16 cellular contexts compared by ENCODE assay signal in the genomic region with DNA sequence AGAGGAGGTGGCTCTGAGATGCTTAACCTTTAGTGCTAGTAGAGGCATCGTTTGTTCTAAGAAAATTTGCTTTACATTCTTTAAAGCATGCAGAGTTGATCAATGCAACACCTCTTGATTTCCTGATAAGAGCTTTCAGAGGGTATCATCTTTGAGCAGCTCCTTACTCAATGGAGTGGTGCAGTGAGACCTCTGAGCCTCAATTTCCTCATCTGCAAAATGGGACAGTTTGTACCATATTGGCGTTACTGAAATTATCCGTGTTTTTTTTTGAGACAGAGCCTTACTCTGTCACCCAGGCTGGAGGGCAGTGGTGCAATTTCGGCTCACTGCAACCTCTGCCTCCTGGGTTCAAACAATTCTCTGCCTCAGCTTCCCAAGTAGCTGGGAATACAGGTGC. TPM values are rescaled to one million over a fixed set of nuclear protein-coding genes. Genes with fewer than 3 reads are reported as not detected.
DNase-seq lines count a peak whose midpoint lies in the region; ATAC-seq, FAIRE-seq and TF ChIP-seq lines count a peak whose summit lies in the region.
"Had no signal": no experiment of that assay in that cellular context is flagged by ENCODE, and none has a peak within 500 bp of the region (broad histone marks: within the 10 kb centered on the region; RNA-seq: fewer than 3 reads in every experiment).

No MANE protein-coding gene starts in this region.

- H3K4me2 ChIP-seq in endothelial cell of umbilical vein (ENCODE audit: insufficient read depth, low read length), result no peak overlapping the region

- H3K4me3 ChIP-seq in endothelial cell of umbilical vein (replicated peaks in 1 of 3; ENCODE audit: insufficient read depth in 1 of 3, low read depth in 1 of 3, low read length in 3 of 3) (no peak overlapping the region), dorsolateral prefrontal cortex (no peak overlapping the region)
- H3K4me3 ChIP-seq: A549, GM12878 had no signal

- intact Hi-C loops in CD4-positive, alpha-beta T cell (cut with DNase I, micrococcal nuclease), result loop anchor here in 1 of 2 experiments (5.0 kb wide), 2 partner anchors 117 to 523 kb away; partner anchors contain the start of genes EXOSC7, TCAIM and ZDHHC3
- intact Hi-C loops in endothelial cell of umbilical vein (cut with micrococcal nuclease), result loop anchor here (2.0 kb wide), 1 partner anchor 521 kb away; the partner anchor contains the start of gene TCAIM
- intact Hi-C loops in dorsolateral prefrontal cortex (cut with DNase I), result loop anchor here (2.0 to 10.0 kb wide), 5 partner anchors 97 to 525 kb away; partner anchors contain the start of genes EXOSC7 (in 1 of the 2), KIAA1143 (in 1 of the 2), KIF15 (in 1 of the 2) and TCAIM (in 1 of the 2)

- no peak for TF ChIP-seq CTCF in CD4-positive, alpha-beta T cell (IDR thresholded peaks at IDR 0.05)
- no peak for TF ChIP-seq CTCF in RWPE1 (conservative IDR thresholded peaks at IDR 0.05; ENCODE audit: low read depth)
- TF ChIP-seq CTCF in endothelial cell of umbilical vein (IDR thresholded peaks at IDR 0.05; ENCODE audit: extremely low read depth in 1 of 2, insufficient read depth in 1 of 2, low read depth in 1 of 2, low read length in 2 of 2), result no peak
- TF ChIP-seq CTCF in progenitor cell of endocrine pancreas (IDR thresholded peaks at IDR 0.05; ENCODE audit: unreplicated experiment), result no peak
- no peak for TF ChIP-seq CTCF in dorsolateral prefrontal cortex (IDR thresholded peaks at IDR 0.05 in 54 of 56, conservative IDR thresholded peaks at IDR 0.05 in 2 of 56; ENCODE audit: low read depth in 1 of 56, partially characterized antibody in 56 of 56)

- no peak overlapping the region for H2AFZ ChIP-seq in endothelial cell of umbilical vein (ENCODE audit: low read depth, low read length)

- no peak overlapping the region for H3K27ac ChIP-seq in CD4-positive, alpha-beta T cell (ENCODE audit: low read depth, low read length)
- H3K27ac ChIP-seq in RWPE1 (peak overlapping the region; percentile 86; the same call in 1 of the 2 replicates), endothelial cell of umbilical vein (ENCODE audit: insufficient read depth, low read depth, low read length) (no peak overlapping the region), dorsolateral prefrontal cortex (no peak overlapping the region)
- H3K27ac ChIP-seq: A549 had no signal

- DNase-seq in CD4-positive, alpha-beta T cell, result no peak
- DNase-seq in RWPE1 (ENCODE audit: low spot score) (no peak), endothelial cell of umbilical vein (ENCODE audit: low read depth, low spot score) (no peak), progenitor cell of endocrine pancreas (ENCODE audit: low spot score, unreplicated experiment) (no peak), dorsolateral prefrontal cortex (no peak), SHP77 treated with DMSO at 0.1 percent for 48 hours (lab: John Stamatoyannopoulos, UW) (no peak)
- DNase-seq: DMS79, GOT3, H9 had no signal

- peak; percentile 59 for FAIRE-seq in endothelial cell of umbilical vein (lab: Jason Lieb, UNC)
- FAIRE-seq: A549, GM12878 had no signal

- H3K9ac ChIP-seq in endothelial cell of umbilical vein (replicated peaks; ENCODE audit: extremely low read depth, insufficient read depth, low read length), result no peak overlapping the region

- no peaks in the 10 kb centered on the region for H3K36me3 ChIP-seq in endothelial cell of umbilical vein (ENCODE audit: control insufficient read depth in 2 of 2, extremely low read depth in 1 of 2, insufficient read depth in 2 of 2, low read length in 2 of 2)

- no TSS peak for BruUV-seq in endothelial cell of umbilical vein (replicated peaks; lab: Mats Ljungman, UMichigan)

- H3K79me2 ChIP-seq in endothelial cell of umbilical vein (ENCODE audit: control insufficient read depth, insufficient read depth, low read length), result peaks cover 6% of the 10 kb centered on the region

- peaks cover under 1% of the 10 kb centered on the region for H3K36me3 Mint-ChIP-seq in CD4-positive, alpha-beta T cell (ENCODE audit: low read depth)
- no peaks in the 10 kb centered on the region for H3K36me3 Mint-ChIP-seq in progenitor cell of endocrine pancreas (ENCODE audit: insufficient read depth)

- POLR2A ChIA-PET in CD4-positive, alpha-beta T cell (lab: Charles Lee), result no interaction called here
- POLR2A ChIA-PET in RWPE1 (lab: Yijun Ruan, JAX; ENCODE audit: low non-redundant PET) (no interaction called here), endothelial cell of umbilical vein (lab: Charles Lee) (no interaction called here)

- TF ChIP-seq POLR2A in endothelial cell of umbilical vein (IDR thresholded peaks at IDR 0.05; ENCODE audit: low read depth, low read length), result no peak

- H3K27me3 Mint-ChIP-seq in CD4-positive, alpha-beta T cell, result no peaks in the 10 kb centered on the region
- H3K27me3 Mint-ChIP-seq in progenitor cell of endocrine pancreas, result no peaks in the 10 kb centered on the region

- peaks cover 34% of the 10 kb centered on the region for H3K4me1 Mint-ChIP-seq in CD4-positive, alpha-beta T cell (ENCODE audit: low read depth)
- H3K4me1 Mint-ChIP-seq in progenitor cell of endocrine pancreas (ENCODE audit: low read depth), result peaks cover 6% of the 10 kb centered on the region

- no peaks in the 10 kb centered on the region for H3K9me3 ChIP-seq in CD4-positive, alpha-beta T cell (ENCODE audit: control insufficient read depth, low read length)
- no peaks in the 10 kb centered on the region for H3K9me3 ChIP-seq in endothelial cell of umbilical vein (replicated peaks; ENCODE audit: control insufficient read depth, insufficient read depth, low read length)
- H3K9me3 ChIP-seq: A549 had no signal

- no peaks in the 10 kb centered on the region for H3K27me3 ChIP-seq in CD4-positive, alpha-beta T cell (ENCODE audit: control insufficient read depth, insufficient read depth, low read length)
- H3K27me3 ChIP-seq in endothelial cell of umbilical vein (ENCODE audit: control insufficient read depth in 2 of 2, insufficient read depth in 2 of 2, low read length in 2 of 2), result no peaks in the 10 kb centered on the region
- H3K27me3 ChIP-seq in dorsolateral prefrontal cortex, result no peaks in the 10 kb centered on the region

- H3K27ac Mint-ChIP-seq in CD4-positive, alpha-beta T cell, result peak overlapping the region; percentile 54
- no peak overlapping the region for H3K27ac Mint-ChIP-seq in progenitor cell of endocrine pancreas

- peaks cover 7% of the 10 kb centered on the region for H3K4me1 ChIP-seq in endothelial cell of umbilical vein (ENCODE audit: control insufficient read depth, extremely low read depth, insufficient read depth, low read length)

- H3K9me3 Mint-ChIP-seq in CD4-positive, alpha-beta T cell, result no peaks in the 10 kb centered on the region
- H3K9me3 Mint-ChIP-seq in progenitor cell of endocrine pancreas (ENCODE audit: low read depth), result no peaks in the 10 kb centered on the region
- H3K9me3 Mint-ChIP-seq: CD14-positive monocyte, H9 had no signal

- H3K9me1 ChIP-seq in endothelial cell of umbilical vein (replicated peaks; ENCODE audit: control insufficient read depth, extremely low read depth, insufficient read depth, low read length), result no peaks in the 10 kb centered on the region

- no peaks in the 10 kb centered on the region for H4K20me1 ChIP-seq in endothelial cell of umbilical vein (replicated peaks; ENCODE audit: control insufficient read depth, extremely low read depth, insufficient read depth, low read length)

- ATAC-seq in CD4-positive, alpha-beta T cell (ENCODE audit: poor library complexity), result no peak
- no peak for ATAC-seq in HG02970 (IDR thresholded peaks at IDR 0.05; ENCODE audit: low FRiP score, unreplicated experiment)
- ATAC-seq: A549, GM12878 had no signal

- CTCF ChIA-PET in CD4-positive, alpha-beta T cell (lab: Charles Lee), result no interaction called here
- CTCF ChIA-PET in RWPE1 (lab: Yijun Ruan, JAX), result no interaction called here
- CTCF ChIA-PET in endothelial cell of umbilical vein (lab: Charles Lee), result interaction anchor here (1.2 to 1.4 kb wide), 2 partner anchors 55 to 98 kb away, joined by 3 read pairs; partner anchors contain the start of genes KIAA1143 and KIF15

- dilution Hi-C loops in endothelial cell of umbilical vein (cut with MboI; ENCODE audit: extremely low pct_ligation_motif_present, low sequenced_read_pairs), result no loop called here

- peak overlapping the region; percentile 69 for H3K4me3 Mint-ChIP-seq in CD4-positive, alpha-beta T cell
- H3K4me3 Mint-ChIP-seq in progenitor cell of endocrine pancreas (ENCODE audit: low read depth), result peak overlapping the region; percentile 24

TF ChIP-seq in endothelial cell of umbilical vein, 7 proteins besides CTCF, POLR2A, EP300 and RAD21 (continues in another document):
- TF ChIP-seq MYC (IDR thresholded peaks at IDR 0.05; ENCODE audit: low read depth, low read length) (no peak), FOS (IDR thresholded peaks at IDR 0.05; ENCODE audit: borderline replicate concordance, insufficient read depth, low read length) (no peak), JUN (IDR thresholded peaks at IDR 0.05; ENCODE audit: borderline replicate concordance, insufficient read depth, insufficient read length, low read depth) (no peak), POLR2AphosphoS5 (IDR thresholded peaks at IDR 0.05; ENCODE audit: insufficient read depth, low read depth, low read length) (no peak)

RNA-seq across cellular contexts. Expression of gene TMEM42, which starts 1.6 kb away (rescaled TPM):
- 1 to 10 TPM; 6.8 to 8.0 TPM for total RNA-seq in CD4-positive, alpha-beta T cell
- total RNA-seq in endothelial cell of umbilical vein, result 10.6 and 13.6 TPM in 2 replicates
- polyA plus RNA-seq in endothelial cell of umbilical vein, result 43.6 and 46.4 TPM in 2 replicates
- 23.5 and 25.3 TPM in 2 replicates for polyA plus RNA-seq in endothelial cell of umbilical vein (2011; cell fraction: cytosol; rRNA removed)
- polyA plus RNA-seq in endothelial cell of umbilical vein (2011; cell fraction: nucleus; rRNA removed), result 23.8 and 24.9 TPM in 2 replicates
- polyA plus RNA-seq in endothelial cell of umbilical vein (2012), result 11.3 and 12.8 TPM in 2 replicates
- 12.8 and 14.1 TPM in 2 replicates for polyA minus RNA-seq in endothelial cell of umbilical vein
- polyA minus RNA-seq in endothelial cell of umbilical vein (2011; cell fraction: cytosol; rRNA and poly(A)+ RNA removed), result 6.8 TPM
- 5.9 and 8.2 TPM in 2 replicates for polyA minus RNA-seq in endothelial cell of umbilical vein (2011; cell fraction: nucleus; rRNA and poly(A)+ RNA removed)
- 13.4 and 13.6 TPM in 2 replicates for total RNA-seq in progenitor cell of endocrine pancreas
- total RNA-seq in dorsolateral prefrontal cortex, result 10 to 100 TPM; 13.8 to 39.0 (median 21.6) TPM

RNA-seq across cellular contexts. Expression of gene TGM4, which starts 14.3 kb away (rescaled TPM):
- not detected for total RNA-seq in CD4-positive, alpha-beta T cell
- total RNA-seq in endothelial cell of umbilical vein, result 0.24 and 0.39 TPM in 2 replicates
- polyA plus RNA-seq in endothelial cell of umbilical vein, result 0.11 and 0.16 TPM in 2 replicates
- 0.10 and 0.32 TPM in 2 replicates for polyA plus RNA-seq in endothelial cell of umbilical vein (2011; cell fraction: cytosol; rRNA removed)
- polyA plus RNA-seq in endothelial cell of umbilical vein (2011; cell fraction: nucleus; rRNA removed), result 0.53 and 1.1 TPM in 2 replicates
- polyA plus RNA-seq in endothelial cell of umbilical vein (2012), result 0.12 and 0.28 TPM in 2 replicates
- 0.44 and 1.3 TPM in 2 replicates for polyA minus RNA-seq in endothelial cell of umbilical vein
- not detected for polyA minus RNA-seq in endothelial cell of umbilical vein (2011; cell fraction: cytosol; rRNA and poly(A)+ RNA removed)
- 0.48 and 1.3 TPM in 2 replicates for polyA minus RNA-seq in endothelial cell of umbilical vein (2011; cell fraction: nucleus; rRNA and poly(A)+ RNA removed)
- not detected in 2 replicates for total RNA-seq in progenitor cell of endocrine pancreas
- under 1 TPM in 2 of 120 experiments, not detected in 118; 0.14 to 0.71 TPM for total RNA-seq in dorsolateral prefrontal cortex
- total RNA-seq: G401, GM12878, H9, HT1080 had no signal
- polyA plus RNA-seq: BJ, GM12878 had no signal
